In genomic region chr11:67301951-67302516, GRCh38 we compare ENCODE assay signal across 1 cellular context.
TF ChIP-seq lines count a peak whose summit lies in the region.

No MANE protein-coding gene starts in this region.

TF ChIP-seq in H1, 55 proteins besides CTCF, POLR2A, EP300 and RAD21:
- 0 out of 4 replicates have a peak, but pooled peaks of 1 of the 2 experiments have one; percentile 13 for TF ChIP-seq SIN3A (conservative IDR thresholded peaks at IDR 0.05 in 1 of 2, IDR thresholded peaks at IDR 0.05 in 1 of 2; ENCODE audit: low read depth in 1 of 2, low read length in 2 of 2)
- TF ChIP-seq HDAC2 (IDR thresholded peaks at IDR 0.05; ENCODE audit: borderline replicate concordance in 1 of 2, low read depth in 2 of 2, low read length in 2 of 2) = 0 out of 4 replicates have a peak, but pooled peaks of 1 of the 2 experiments have one; percentile 29
- no peak for TF ChIP-seq TEAD4 (IDR thresholded peaks at IDR 0.05; ENCODE audit: low read depth, low read length)
- TF ChIP-seq BACH1 (IDR thresholded peaks at IDR 0.05; ENCODE audit: low read length) = peak; percentile 12; the same call in 1 of the 2 replicates
